In genomic region chr3:188389711-188390346, GRCh38 we compare ENCODE assay signal across 8 cellular contexts.
DNase-seq lines count a peak whose midpoint lies in the region; ATAC-seq and TF ChIP-seq lines count a peak whose summit lies in the region.

No MANE protein-coding gene starts in this region.

- H3K9me3 ChIP-seq in SU-DHL-6 (ENCODE audit: insufficient read depth, low read length) (no peaks in the 10 kb centered on the region), gastroesophageal sphincter (no peaks in the 10 kb centered on the region)

- H3K27me3 ChIP-seq in SU-DHL-6 (ENCODE audit: low read length) = no peaks in the 10 kb centered on the region
- no peaks in the 10 kb centered on the region for H3K27me3 ChIP-seq in gastroesophageal sphincter

- no peaks in the 10 kb centered on the region for H3K9me2 ChIP-seq in SU-DHL-6 (replicated peaks; ENCODE audit: insufficient read depth, low read length)

- no peak for TF ChIP-seq EP300 in gastroesophageal sphincter (IDR thresholded peaks at IDR 0.05)

- H3F3A ChIP-seq in SU-DHL-6 (ENCODE audit: insufficient read depth) = no peaks in the 10 kb centered on the region

- DNase-seq in stimulated activated CD4-positive, alpha-beta T cell treated with anti-CD3 and anti-CD28 coated beads, Interleukin-15, amount 100 ng/mL, for 48 hours (ENCODE audit: low read depth in 2 of 2) = peak; percentile 30 to 50
- no peak for DNase-seq in G401 (ENCODE audit: low spot score)
- DNase-seq in NCI-H1092 treated with DMSO at 0.1 percent for 48 hours (lab: John Stamatoyannopoulos, UW) = no peak
- no peak for DNase-seq in GM19240 (ENCODE audit: insufficient read length, low spot score)

- H3K9ac ChIP-seq in SU-DHL-6 (ENCODE audit: low read length) = no peak overlapping the region

- WGBS in gastroesophageal sphincter (ENCODE audit: low coverage in 1 of 2), 2 donors = 26 to 53% methylated on average over 4 to 5 of the region's 5 CpGs

- in situ Hi-C loops in G401 (cut with HindIII; ENCODE audit: low sequenced_read_pairs) = no loop called here

- H3K27ac ChIP-seq in SU-DHL-6 (ENCODE audit: low read depth, low read length) (no peak overlapping the region), gastroesophageal sphincter (peak overlapping the region; percentile 62 to 75 (median 72))

- H3K4me3 ChIP-seq in SU-DHL-6 (ENCODE audit: insufficient read depth, low read length, poor library complexity, severe bottlenecking) = no peak overlapping the region
- H3K4me3 ChIP-seq in gastroesophageal sphincter = no peak overlapping the region

- TF ChIP-seq POLR2A in gastroesophageal sphincter (IDR thresholded peaks at IDR 0.05) = no peak

- ATAC-seq in GM18868 (IDR thresholded peaks at IDR 0.05; ENCODE audit: unreplicated experiment) (peak; percentile 98), HG02840 (IDR thresholded peaks at IDR 0.05; ENCODE audit: low FRiP score, unreplicated experiment) (peak; percentile 87), gastroesophageal sphincter (peak; percentile 67)

- peaks cover 25 to 100% (median 49%) of the 10 kb centered on the region in 3 donors for H3K4me1 ChIP-seq in gastroesophageal sphincter

- no peaks in the 10 kb centered on the region for H3K79me2 ChIP-seq in SU-DHL-6 (ENCODE audit: insufficient read depth, low read length)

- H3K4me2 ChIP-seq in SU-DHL-6 (ENCODE audit: low read depth, low read length, poor library complexity, severe bottlenecking) = peak overlapping the region; percentile 41

- no peak overlapping the region for H2AFZ ChIP-seq in SU-DHL-6 (ENCODE audit: low read depth, low read length, severe bottlenecking)

- TF ChIP-seq CTCF in SU-DHL-6 (IDR thresholded peaks at IDR 0.05; ENCODE audit: insufficient read depth, low read length, poor library complexity, severe bottlenecking) (no peak), gastroesophageal sphincter (IDR thresholded peaks at IDR 0.05) (no peak)

- H3K36me3 ChIP-seq in SU-DHL-6 (ENCODE audit: low read length) (no peaks in the 10 kb centered on the region), gastroesophageal sphincter (no peaks in the 10 kb centered on the region)

- no peaks in the 10 kb centered on the region for H4K20me1 ChIP-seq in SU-DHL-6 (ENCODE audit: low read depth, low read length)

Comparison
In these comparisons a context has a peak if more than half of its experiments do, and no peak if none do; other contexts are left out.
1. DNase-seq: peak in stimulated activated CD4-positive, alpha-beta T cell treated with anti-CD3 and anti-CD28 coated beads, Interleukin-15, amount 100 ng/mL, for 48 hours (2 of 2); none in G401 (single experiment), NCI-H1092 treated with DMSO at 0.1 percent for 48 hours (single experiment) and GM19240 (single experiment).
2. Peak in every context shown above with its lines, with median percentiles within 50 percentile points of each other: ATAC-seq.